17 cellular contexts compared by ENCODE assay signal in genomic region chr19:36638862-36639510, GRCh38. TPM values are rescaled to one million over a fixed set of nuclear protein-coding genes. Genes with fewer than 3 reads are reported as not detected.
A peak's percentile ranks its signal among the peaks of the same experiment; 100 is the strongest.
DNase-seq lines count a peak whose midpoint lies in the region; ATAC-seq, FAIRE-seq and TF ChIP-seq lines count a peak whose summit lies in the region.
"Had no signal": no experiment of that assay in that cellular context is flagged by ENCODE, and none has a peak within 500 bp of the region (broad histone marks: within the 10 kb centered on the region; RNA-seq: fewer than 3 reads in every experiment).

No MANE protein-coding gene starts in this region.

- DNase-seq in HT-29 (ENCODE audit: low spot score), result peak; percentile 2
- peak; percentile 11 for DNase-seq in RPMI7951 (ENCODE audit: low read depth)
- peak; percentile 2 for DNase-seq in epithelial cell of esophagus (ENCODE audit: low read depth)
- DNase-seq in smooth muscle cell (lab: John Stamatoyannopoulos, UW; ENCODE audit: unreplicated experiment), result no peak
- no peak for DNase-seq in omental fat pad (ENCODE audit: low spot score)
- DNase-seq in SKM-1 treated with dmso at 0.1 percent for 144 hours (lab: John Stamatoyannopoulos, UW; ENCODE audit: unreplicated experiment), result no peak
- no peak for DNase-seq in D721Med (ENCODE audit: insufficient read length, low spot score)
- DNase-seq: activated CD8-positive, alpha-beta T cell treated with anti-CD3 and anti-CD28 coated beads for 36 hours; activated naive CD4-positive, alpha-beta T cell treated with anti-CD3 and anti-CD28 coated beads, Interleukin-2, amount 50 U/mL, for 16 hours; activated T-cell treated with anti-CD3 and anti-CD28 coated beads, Interleukin-2, amount 50 U/mL, for 48 hours; head of caudate nucleus; immature natural killer cell; NCI-H187 treated with DMSO at 0.1 percent for 48 hours; NCI-H510A treated with DMSO at 0.1 percent for 48 hours; SIG-M5 had no signal

- peaks cover 13% of the 10 kb centered on the region for H3F3A ChIP-seq in smooth muscle cell (ENCODE audit: low read depth)

- peaks cover 76% of the 10 kb centered on the region for H3K9me3 ChIP-seq in smooth muscle cell (replicated peaks; ENCODE audit: low read depth)

- TF ChIP-seq CTCF in epithelial cell of esophagus (IDR thresholded peaks at IDR 0.05; ENCODE audit: insufficient read depth, low read depth, low read length, missing control alignments), result no peak
- TF ChIP-seq CTCF in smooth muscle cell (IDR thresholded peaks at IDR 0.05; ENCODE audit: borderline replicate concordance, insufficient read depth, poor library complexity, severe bottlenecking), result no peak
- TF ChIP-seq CTCF in omental fat pad (IDR thresholded peaks at IDR 0.05), result no peak
- TF ChIP-seq CTCF in D721Med (IDR thresholded peaks at IDR 0.05; ENCODE audit: insufficient read depth, missing control alignments), result no peak

- H3K27me3 ChIP-seq in smooth muscle cell (ENCODE audit: low read depth), result no peaks in the 10 kb centered on the region
- H3K27me3 ChIP-seq: esophagus muscularis mucosa, neural progenitor cell had no signal

- ATAC-seq in omental fat pad (ENCODE audit: low FRiP score), result no peak
- ATAC-seq: activated CD8-positive, alpha-beta T cell treated with anti-CD3 and anti-CD28 coated beads for 36 hours had no signal

- peaks cover 42% of the 10 kb centered on the region for H3K36me3 ChIP-seq in smooth muscle cell (ENCODE audit: low read depth)

- no peak overlapping the region for H3K27ac ChIP-seq in smooth muscle cell (ENCODE audit: low read depth)
- H3K27ac ChIP-seq: esophagus muscularis mucosa, neural progenitor cell had no signal

- no peaks in the 10 kb centered on the region for H3K79me2 ChIP-seq in smooth muscle cell (ENCODE audit: low read depth)

- FAIRE-seq in D721Med (lab: Jason Lieb, UNC), result no peak

- no peaks in the 10 kb centered on the region for H4K20me1 ChIP-seq in smooth muscle cell (ENCODE audit: low read depth)

- H3K9ac ChIP-seq in smooth muscle cell (ENCODE audit: low read depth), result no peak overlapping the region
- H3K9ac ChIP-seq: neural progenitor cell had no signal

- H3K4me3 ChIP-seq in epithelial cell of esophagus (ENCODE audit: low read length) (no peak overlapping the region), smooth muscle cell (peak overlapping the region; percentile 1)
- H3K4me3 ChIP-seq: esophagus muscularis mucosa, neural progenitor cell had no signal

- H3K4me2 ChIP-seq in smooth muscle cell, result no peak overlapping the region
- H3K4me2 ChIP-seq: neural progenitor cell had no signal

- H2AFZ ChIP-seq in smooth muscle cell (ENCODE audit: low read depth), result no peak overlapping the region
- H2AFZ ChIP-seq: neural progenitor cell had no signal

- 95% methylated on average over 5 of the region's 5 CpGs for WGBS in smooth muscle cell (ENCODE audit: low lambda C conversion rate)

- H3K4me1 ChIP-seq in smooth muscle cell (ENCODE audit: low read depth), result no peaks in the 10 kb centered on the region
- H3K4me1 ChIP-seq: esophagus muscularis mucosa, neural progenitor cell had no signal

RNA-seq across cellular contexts. Expression of gene ZNF461, which starts 27.7 kb away (rescaled TPM):
- total RNA-seq in HT-29 (2014; rRNA removed; shearing (Covaris generic)), result not detected in 2 replicates
- total RNA-seq in RPMI7951 (2014; rRNA removed; shearing (Covaris generic)), result 8.8 and 12.1 TPM in 2 replicates
- total RNA-seq in smooth muscle cell (9.8 and 11.5 TPM in 2 replicates), omental fat pad (1 to 10 TPM; 4.2 to 8.0 (median 6.9) TPM)
- polyA plus RNA-seq in smooth muscle cell, result 2.6 and 5.1 TPM in 2 replicates

RNA-seq across cellular contexts. Expression of gene ZNF382, which starts 33.9 kb away (rescaled TPM):
- total RNA-seq in HT-29 (2014; rRNA removed; shearing (Covaris generic)), result not detected in 2 replicates
- 3.4 and 3.5 TPM in 2 replicates for total RNA-seq in RPMI7951 (2014; rRNA removed; shearing (Covaris generic))
- total RNA-seq in smooth muscle cell (6.0 and 8.9 TPM in 2 replicates), omental fat pad (1 to 10 TPM in 3 of 4 donors, under 1 TPM in 1; 0.79 to 5.0 (median 4.3) TPM)
- 3.0 and 3.5 TPM in 2 replicates for polyA plus RNA-seq in smooth muscle cell

RNA-seq across cellular contexts. Expression of gene ZNF567, which starts 48.4 kb away (rescaled TPM):
- total RNA-seq in HT-29 (2014; rRNA removed; shearing (Covaris generic)), result 0.41 and 0.86 TPM in 2 replicates
- 5.5 and 13.8 TPM in 2 replicates for total RNA-seq in RPMI7951 (2014; rRNA removed; shearing (Covaris generic))
- total RNA-seq in smooth muscle cell (8.0 and 11.3 TPM in 2 replicates), omental fat pad (10 to 100 TPM in 1 of 4 donors, 1 to 10 TPM in 3; 6.4 to 11.2 (median 8.0) TPM)
- polyA plus RNA-seq in smooth muscle cell, result 5.3 and 10.1 TPM in 2 replicates

Comparison
In these comparisons a context has a peak if more than half of its experiments do, and no peak if none do; other contexts are left out.
1. DNase-seq: peak in HT-29 (single experiment), RPMI7951 (single experiment) and epithelial cell of esophagus (single experiment); none in smooth muscle cell (single experiment), omental fat pad (single experiment), SKM-1 treated with dmso at 0.1 percent for 144 hours (single experiment) and D721Med (single experiment).